In the genomic region with DNA sequence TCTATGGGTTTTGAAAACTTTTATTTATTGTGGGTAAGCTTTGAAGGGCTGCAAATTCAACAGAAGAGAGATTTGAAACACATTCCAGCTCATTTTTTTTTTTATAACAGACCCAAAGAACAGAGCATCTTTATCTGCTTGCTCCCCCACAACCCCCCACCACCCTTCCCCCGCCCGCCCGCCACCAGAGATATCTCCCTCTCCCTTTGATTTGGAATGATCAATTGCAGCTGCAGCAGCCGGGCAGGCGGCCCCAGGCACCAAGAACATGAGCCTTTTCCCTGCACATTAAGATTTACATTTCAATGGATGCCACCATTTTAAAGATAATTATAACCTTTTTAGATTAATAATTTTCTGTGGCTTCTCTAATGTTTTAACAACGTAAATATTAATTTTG, we compare ENCODE assay signal across 31 cellular contexts.
DNase-seq lines count a peak whose midpoint lies in the region; ATAC-seq, FAIRE-seq and TF ChIP-seq lines count a peak whose summit lies in the region.
"Had no signal": no experiment of that assay in that cellular context is flagged by ENCODE, and none has a peak within 500 bp of the region (broad histone marks: within the 10 kb centered on the region; RNA-seq: fewer than 3 reads in every experiment).

No MANE protein-coding gene starts in this region.

- H3K9me3 ChIP-seq in H9 (ENCODE audit: control insufficient read depth, low read depth, low read length) (no peaks in the 10 kb centered on the region), iPS-20b (ENCODE audit: insufficient read depth, low read depth, low read length) (no peaks in the 10 kb centered on the region), neural progenitor cell (ENCODE audit: low read depth) (no peaks in the 10 kb centered on the region), pancreas (no peaks in the 10 kb centered on the region), kidney (ENCODE audit: control insufficient read depth in 1 of 2, low read length in 2 of 2) (peaks cover 0 to 6% of the 10 kb centered on the region in 2 donors), gastrocnemius medialis (no peaks in the 10 kb centered on the region)

- no peak overlapping the region for H3K14ac ChIP-seq in H9 (ENCODE audit: insufficient read depth, low read length)

- peaks cover 0 to 5% of the 10 kb centered on the region in 2 experiments; a peak in 2 of 5 replicates for H3K9me3 Mint-ChIP-seq in H9
- peaks cover 9% of the 10 kb centered on the region for H3K9me3 Mint-ChIP-seq in neural progenitor cell
- H3K9me3 Mint-ChIP-seq in natural killer cell, result peaks cover 3 to 4% of the 10 kb centered on the region in 2 donors
- H3K9me3 Mint-ChIP-seq: type B pancreatic cell had no signal

- no peak overlapping the region for H2BK5ac ChIP-seq in H9 (ENCODE audit: insufficient read length, low read length)

- H3F3A ChIP-seq in neural progenitor cell (ENCODE audit: low read depth), result no peaks in the 10 kb centered on the region

- H3K27me3 Mint-ChIP-seq in H9 (ENCODE audit: low read depth) (no peaks in the 10 kb centered on the region; the same call in 1 of the 2 replicates), neural progenitor cell (ENCODE audit: insufficient read depth, low read depth) (peaks cover 3% of the 10 kb centered on the region), natural killer cell (ENCODE audit: low read depth in 2 of 2) (peaks cover 0 to 2% of the 10 kb centered on the region in 2 donors)
- H3K27me3 Mint-ChIP-seq: activated naive CD8-positive, alpha-beta T cell; dendritic cell treated with granulocyte-macrophage colony-stimulating factor and Interleukin-4, amounts not matched to agents 40 ng/mL and 50 ng/mL, for 4 days; IgD-negative memory B cell had no signal

- no peak overlapping the region for H2BK120ac ChIP-seq in H9 (ENCODE audit: low read depth, low read length, poor library complexity, severe bottlenecking)

- no peak overlapping the region for H4K8ac ChIP-seq in H9 (replicated peaks; ENCODE audit: insufficient read length, low read depth, low read length)

- peaks cover 56 to 63% of the 10 kb centered on the region in 2 experiments for H3K4me1 Mint-ChIP-seq in H9
- H3K4me1 Mint-ChIP-seq in neural progenitor cell, result peaks cover 69% of the 10 kb centered on the region
- H3K4me1 Mint-ChIP-seq in natural killer cell, result no peaks in the 10 kb centered on the region
- H3K4me1 Mint-ChIP-seq: stimulated activated effector memory CD8-positive, alpha-beta T cell treated with anti-CD3 and anti-CD28 coated beads, Interleukin-12 subunit alpha, Interleukin-12 subunit beta, amount 100 ng/mL, for 72 hours had no signal

- peak overlapping the region; percentile 26 for H2BK20ac ChIP-seq in H9 (ENCODE audit: low read depth, low read length, poor library complexity, severe bottlenecking)

- FAIRE-seq in pancreas (lab: Jason Lieb, UNC) (no peak), kidney (lab: Jason Lieb, UNC) (no peak)
- FAIRE-seq: astrocyte, GM18507, H54 had no signal

- H3K27ac Mint-ChIP-seq in H9 (peak overlapping the region; percentile 78 to 97 (median 94); a peak in 6 of 7 replicates), neural progenitor cell (peak overlapping the region; percentile 43), natural killer cell (no peak overlapping the region)
- H3K27ac Mint-ChIP-seq: activated naive CD8-positive, alpha-beta T cell; dendritic cell treated with granulocyte-macrophage colony-stimulating factor and Interleukin-4, amounts not matched to agents 40 ng/mL and 50 ng/mL, for 4 days; endodermal cell; IgD-negative memory B cell; memory B cell; stimulated activated effector memory CD8-positive, alpha-beta T cell treated with anti-CD3 and anti-CD28 coated beads, Interleukin-12 subunit alpha, Interleukin-12 subunit beta, amount 100 ng/mL, for 72 hours; type B pancreatic cell had no signal

- no peak overlapping the region for H2BK15ac ChIP-seq in H9 (ENCODE audit: low read depth, low read length)

- H3K4ac ChIP-seq in H9 (ENCODE audit: low read depth, low read length), result no peak overlapping the region

- H3K36me3 ChIP-seq in iPS-20b (ENCODE audit: insufficient read depth, low read depth, low read length) (no peaks in the 10 kb centered on the region), neural progenitor cell (no peaks in the 10 kb centered on the region), pancreas (no peaks in the 10 kb centered on the region), kidney (ENCODE audit: control insufficient read depth in 1 of 2, insufficient read depth in 2 of 2, low read length in 2 of 2) (no peaks in the 10 kb centered on the region), gastrocnemius medialis (no peaks in the 10 kb centered on the region)
- H3K36me3 ChIP-seq: BLaER1, heart left ventricle had no signal

- H3K9ac ChIP-seq in H9 (ENCODE audit: extremely low read depth, insufficient read length, low read length) (no peak overlapping the region), iPS-20b (ENCODE audit: low read depth, low read length) (peak overlapping the region; percentile 67; the same call in 1 of the 2 replicates), neural progenitor cell (no peak overlapping the region), kidney (ENCODE audit: low read length in 2 of 2) (no peak overlapping the region)
- H3K9ac ChIP-seq: BLaER1 had no signal

- in situ Hi-C loops in gastrocnemius medialis (cut with MboI; ENCODE audit: low sequenced_read_pairs in 4 of 4), result no loop called here

- H3K4me3 ChIP-seq in iPS-20b (ENCODE audit: low read length), result no peak overlapping the region
- H3K4me3 ChIP-seq in neural progenitor cell, result no peak overlapping the region
- no peak overlapping the region for H3K4me3 ChIP-seq in pancreas
- H3K4me3 ChIP-seq in kidney (ENCODE audit: low read length in 2 of 2), result no peak overlapping the region
- H3K4me3 ChIP-seq in gastrocnemius medialis, result no peak overlapping the region
- H3K4me3 ChIP-seq: BLaER1, heart left ventricle had no signal

- H2BK12ac ChIP-seq in H9 (ENCODE audit: insufficient read length, low read depth, low read length), result no peak overlapping the region

- H3K4me3 Mint-ChIP-seq in H9 (peak overlapping the region in 1 of 2 experiments; percentile 8; a peak in 2 of 5 replicates), neural progenitor cell (no peak overlapping the region), natural killer cell (no peak overlapping the region)
- H3K4me3 Mint-ChIP-seq: activated naive CD8-positive, alpha-beta T cell; dendritic cell treated with granulocyte-macrophage colony-stimulating factor and Interleukin-4, amounts not matched to agents 40 ng/mL and 50 ng/mL, for 4 days; endodermal cell; IgD-negative memory B cell; memory B cell; stimulated activated effector memory CD8-positive, alpha-beta T cell treated with anti-CD3 and anti-CD28 coated beads, Interleukin-12 subunit alpha, Interleukin-12 subunit beta, amount 100 ng/mL, for 72 hours; type B pancreatic cell had no signal

- no peak overlapping the region for H3K27ac ChIP-seq in H9 (ENCODE audit: insufficient read length, low read depth, low read length)
- H3K27ac ChIP-seq in caudate nucleus (ENCODE audit: low read depth, low read length), result peak overlapping the region; percentile 95
- peak overlapping the region; percentile 90 for H3K27ac ChIP-seq in iPS-20b (ENCODE audit: low read length)
- H3K27ac ChIP-seq in neural progenitor cell, result no peak overlapping the region
- no peak overlapping the region for H3K27ac ChIP-seq in pancreas
- H3K27ac ChIP-seq in kidney (ENCODE audit: low read depth in 2 of 2, low read length in 2 of 2), result no peak overlapping the region
- H3K27ac ChIP-seq in gastrocnemius medialis, result no peak overlapping the region
- H3K27ac ChIP-seq: BLaER1, heart left ventricle, VCaP had no signal

- H2AFZ ChIP-seq in H9 (ENCODE audit: low read length) (no peak overlapping the region), neural progenitor cell (replicated peaks) (no peak overlapping the region)

- no peaks in the 10 kb centered on the region for H4K20me1 ChIP-seq in H9 (ENCODE audit: control insufficient read depth, insufficient read depth, insufficient read length)
- no peaks in the 10 kb centered on the region for H4K20me1 ChIP-seq in neural progenitor cell (ENCODE audit: low read depth)
- H4K20me1 ChIP-seq: BLaER1 had no signal

- H3K27me3 ChIP-seq in H9 (ENCODE audit: insufficient read depth, low read length), result no peaks in the 10 kb centered on the region
- H3K27me3 ChIP-seq in iPS-20b (ENCODE audit: insufficient read depth, low read length), result no peaks in the 10 kb centered on the region
- H3K27me3 ChIP-seq in neural progenitor cell, result no peaks in the 10 kb centered on the region
- no peaks in the 10 kb centered on the region for H3K27me3 ChIP-seq in pancreas
- no peaks in the 10 kb centered on the region for H3K27me3 ChIP-seq in gastrocnemius medialis
- H3K27me3 ChIP-seq: BLaER1, heart left ventricle had no signal

- no peak overlapping the region for H3K18ac ChIP-seq in H9 (ENCODE audit: insufficient read length, low read depth, low read length)

- ATAC-seq in pancreas (no peak), natural killer cell (no peak), gastrocnemius medialis (no peak)
- ATAC-seq: left lobe of liver; stimulated activated effector memory CD8-positive, alpha-beta T cell treated with anti-CD3 and anti-CD28 coated beads, Interleukin-12 subunit alpha, Interleukin-12 subunit beta, amount 100 ng/mL, for 72 hours had no signal

- H3K4me1 ChIP-seq in H9 (ENCODE audit: insufficient read depth, low read length), result peaks cover 11% of the 10 kb centered on the region
- peaks cover 40% of the 10 kb centered on the region for H3K4me1 ChIP-seq in iPS-20b (ENCODE audit: insufficient read depth, low read length)
- peaks cover 20% of the 10 kb centered on the region for H3K4me1 ChIP-seq in neural progenitor cell
- no peaks in the 10 kb centered on the region for H3K4me1 ChIP-seq in pancreas
- H3K4me1 ChIP-seq in kidney (ENCODE audit: control insufficient read depth in 1 of 2, insufficient read depth in 1 of 2, low read depth in 1 of 2, low read length in 2 of 2), result no peaks in the 10 kb centered on the region
- no peaks in the 10 kb centered on the region for H3K4me1 ChIP-seq in gastrocnemius medialis

- TF ChIP-seq POLR2A in gastrocnemius medialis (IDR thresholded peaks at IDR 0.05), result no peak

- no peak for TF ChIP-seq CTCF in H9 (conservative IDR thresholded peaks at IDR 0.05)
- TF ChIP-seq CTCF in neural progenitor cell (IDR thresholded peaks at IDR 0.05), result no peak
- no peak for TF ChIP-seq CTCF in pancreas (IDR thresholded peaks at IDR 0.05)
- no peak for TF ChIP-seq CTCF in kidney (IDR thresholded peaks at IDR 0.05; ENCODE audit: borderline replicate concordance, extremely low read depth, insufficient read depth)
- no peak for TF ChIP-seq CTCF in natural killer cell (IDR thresholded peaks at IDR 0.05)
- no peak for TF ChIP-seq CTCF in gastrocnemius medialis (IDR thresholded peaks at IDR 0.05 in 4 of 5, conservative IDR thresholded peaks at IDR 0.05 in 1 of 5)

- no peak overlapping the region for H4K5ac ChIP-seq in H9 (ENCODE audit: insufficient read length, low read depth, low read length)

- no CpG with 5 or more reads among the region's 6 CpGs for WGBS in H9 (ENCODE audit: extremely low coverage, insufficient read length, low lambda C conversion rate)
- 88 to 89% methylated on average over 6 of the region's 6 CpGs for WGBS in pancreas, 2 donors

- H4K91ac ChIP-seq in H9 (ENCODE audit: insufficient read length, low read depth, low read length), result no peak overlapping the region

- H3K56ac ChIP-seq in H9 (ENCODE audit: insufficient read length, low read depth, low read length), result no peak overlapping the region

- no peak overlapping the region for H3T11ph ChIP-seq in H9 (ENCODE audit: low read length)

- DNase-seq in H9, result no peak
- DNase-seq in caudate nucleus (lab: John Stamatoyannopoulos, UW), result peak in 43 of 61 donors; percentile 11 to 82 (median 46)
- DNase-seq in neural progenitor cell (ENCODE audit: low spot score), result no peak
- DNase-seq in pancreas, result no peak
- no peak for DNase-seq in kidney
- DNase-seq in natural killer cell, result no peak
- DNase-seq in gastrocnemius medialis, result no peak
- DNase-seq: ACHN; activated CD4-positive, alpha-beta T cell treated with anti-CD3 and anti-CD28 coated beads for 4 hours; activated effector memory CD4-positive, alpha-beta T cell treated with Interleukin-2 at 50 U/mL for 16 hours; central memory CD4-positive, alpha-beta T cell; DMS153; endodermal cell; heart left ventricle; NCI-H187; NCI-H2171; NCI-H82; T-helper 9 cell had no signal

- H3K36me3 Mint-ChIP-seq in H9 (ENCODE audit: insufficient read depth in 1 of 3, low read depth in 3 of 3), result peaks cover 2 to 6% (median 5%) of the 10 kb centered on the region in 3 experiments; a peak in 4 of 7 replicates
- H3K36me3 Mint-ChIP-seq in neural progenitor cell, result no peaks in the 10 kb centered on the region
- H3K36me3 Mint-ChIP-seq in natural killer cell, result no peaks in the 10 kb centered on the region
- H3K36me3 Mint-ChIP-seq: activated naive CD8-positive, alpha-beta T cell; memory B cell; stimulated activated effector memory CD8-positive, alpha-beta T cell treated with anti-CD3 and anti-CD28 coated beads, Interleukin-12 subunit alpha, Interleukin-12 subunit beta, amount 100 ng/mL, for 72 hours had no signal

- no peak overlapping the region for H3K4me2 ChIP-seq in H9 (ENCODE audit: insufficient read depth, insufficient read length, low read length)
- no peak overlapping the region for H3K4me2 ChIP-seq in neural progenitor cell
- H3K4me2 ChIP-seq: BLaER1 had no signal

- no peaks in the 10 kb centered on the region for H3K79me1 ChIP-seq in H9 (ENCODE audit: insufficient read depth, low read depth, low read length, poor library complexity, severe bottlenecking)

- no peak overlapping the region for H2AK5ac ChIP-seq in H9 (ENCODE audit: insufficient read length, low read length)

- H3K79me2 ChIP-seq in H9 (ENCODE audit: insufficient read depth, low read length) (no peaks in the 10 kb centered on the region), neural progenitor cell (ENCODE audit: low read depth) (no peaks in the 10 kb centered on the region)

- no peak overlapping the region for H3K23ac ChIP-seq in H9 (ENCODE audit: insufficient read length, low read depth, low read length)

- intact Hi-C loops in pancreas (cut with DNase I) (no loop called here), kidney (cut with DNase I) (no loop called here), natural killer cell (cut with micrococcal nuclease) (no loop called here), gastrocnemius medialis (cut with DNase I; ENCODE audit: low total_unique reads) (no loop called here)

- H3K23me2 ChIP-seq in H9 (ENCODE audit: insufficient read length, low read depth, low read length, poor library complexity, severe bottlenecking), result no peaks in the 10 kb centered on the region

Comparison
In these comparisons a context has a peak if more than half of its experiments do, and no peak if none do; other contexts are left out.
1. DNase-seq: peak in caudate nucleus (43 of 61); none in H9 (single experiment), neural progenitor cell (single experiment), pancreas (0 of 6), kidney (single experiment), natural killer cell (single experiment) and gastrocnemius medialis (0 of 2).
2. H3K27ac ChIP-seq: peak in caudate nucleus (single experiment) and iPS-20b (single experiment); none in H9 (single experiment), neural progenitor cell (single experiment), pancreas (0 of 4), kidney (0 of 2) and gastrocnemius medialis (0 of 4).
3. H3K27ac Mint-ChIP-seq: peak in H9 (3 of 3) and neural progenitor cell (single experiment); none in natural killer cell (0 of 2).